1 cellular context compared by ENCODE assay signal in the genomic region with DNA sequence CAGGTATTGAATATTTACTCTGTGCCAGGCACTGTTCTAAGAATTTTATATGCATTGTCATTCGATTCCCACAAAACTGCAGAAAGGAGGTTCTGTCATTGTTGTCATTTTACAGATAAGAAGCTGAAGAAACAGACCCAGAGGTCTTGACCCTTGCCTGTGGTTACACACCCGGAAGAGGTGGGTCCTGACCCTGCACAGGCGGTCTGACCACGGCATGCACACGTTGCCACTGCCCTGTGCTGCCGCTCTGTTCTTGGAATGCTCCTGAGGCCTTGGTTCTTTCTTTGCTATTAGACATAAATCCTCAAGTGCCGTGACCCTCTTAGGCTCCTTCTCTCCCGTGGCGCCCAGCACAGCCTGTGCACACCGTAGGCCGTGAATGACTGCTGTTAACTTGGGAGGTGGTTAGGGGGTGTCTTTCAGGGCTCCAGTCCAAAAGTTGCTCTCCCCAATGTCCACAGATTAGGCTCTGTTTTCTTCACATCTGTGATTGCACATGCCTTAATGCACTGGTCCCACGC.
TF ChIP-seq lines count a peak whose summit lies in the region.

No MANE protein-coding gene starts in this region.

TF ChIP-seq in H1, 55 proteins besides CTCF, POLR2A, EP300 and RAD21 (continued from another document):
- TF ChIP-seq, protein P1, sequence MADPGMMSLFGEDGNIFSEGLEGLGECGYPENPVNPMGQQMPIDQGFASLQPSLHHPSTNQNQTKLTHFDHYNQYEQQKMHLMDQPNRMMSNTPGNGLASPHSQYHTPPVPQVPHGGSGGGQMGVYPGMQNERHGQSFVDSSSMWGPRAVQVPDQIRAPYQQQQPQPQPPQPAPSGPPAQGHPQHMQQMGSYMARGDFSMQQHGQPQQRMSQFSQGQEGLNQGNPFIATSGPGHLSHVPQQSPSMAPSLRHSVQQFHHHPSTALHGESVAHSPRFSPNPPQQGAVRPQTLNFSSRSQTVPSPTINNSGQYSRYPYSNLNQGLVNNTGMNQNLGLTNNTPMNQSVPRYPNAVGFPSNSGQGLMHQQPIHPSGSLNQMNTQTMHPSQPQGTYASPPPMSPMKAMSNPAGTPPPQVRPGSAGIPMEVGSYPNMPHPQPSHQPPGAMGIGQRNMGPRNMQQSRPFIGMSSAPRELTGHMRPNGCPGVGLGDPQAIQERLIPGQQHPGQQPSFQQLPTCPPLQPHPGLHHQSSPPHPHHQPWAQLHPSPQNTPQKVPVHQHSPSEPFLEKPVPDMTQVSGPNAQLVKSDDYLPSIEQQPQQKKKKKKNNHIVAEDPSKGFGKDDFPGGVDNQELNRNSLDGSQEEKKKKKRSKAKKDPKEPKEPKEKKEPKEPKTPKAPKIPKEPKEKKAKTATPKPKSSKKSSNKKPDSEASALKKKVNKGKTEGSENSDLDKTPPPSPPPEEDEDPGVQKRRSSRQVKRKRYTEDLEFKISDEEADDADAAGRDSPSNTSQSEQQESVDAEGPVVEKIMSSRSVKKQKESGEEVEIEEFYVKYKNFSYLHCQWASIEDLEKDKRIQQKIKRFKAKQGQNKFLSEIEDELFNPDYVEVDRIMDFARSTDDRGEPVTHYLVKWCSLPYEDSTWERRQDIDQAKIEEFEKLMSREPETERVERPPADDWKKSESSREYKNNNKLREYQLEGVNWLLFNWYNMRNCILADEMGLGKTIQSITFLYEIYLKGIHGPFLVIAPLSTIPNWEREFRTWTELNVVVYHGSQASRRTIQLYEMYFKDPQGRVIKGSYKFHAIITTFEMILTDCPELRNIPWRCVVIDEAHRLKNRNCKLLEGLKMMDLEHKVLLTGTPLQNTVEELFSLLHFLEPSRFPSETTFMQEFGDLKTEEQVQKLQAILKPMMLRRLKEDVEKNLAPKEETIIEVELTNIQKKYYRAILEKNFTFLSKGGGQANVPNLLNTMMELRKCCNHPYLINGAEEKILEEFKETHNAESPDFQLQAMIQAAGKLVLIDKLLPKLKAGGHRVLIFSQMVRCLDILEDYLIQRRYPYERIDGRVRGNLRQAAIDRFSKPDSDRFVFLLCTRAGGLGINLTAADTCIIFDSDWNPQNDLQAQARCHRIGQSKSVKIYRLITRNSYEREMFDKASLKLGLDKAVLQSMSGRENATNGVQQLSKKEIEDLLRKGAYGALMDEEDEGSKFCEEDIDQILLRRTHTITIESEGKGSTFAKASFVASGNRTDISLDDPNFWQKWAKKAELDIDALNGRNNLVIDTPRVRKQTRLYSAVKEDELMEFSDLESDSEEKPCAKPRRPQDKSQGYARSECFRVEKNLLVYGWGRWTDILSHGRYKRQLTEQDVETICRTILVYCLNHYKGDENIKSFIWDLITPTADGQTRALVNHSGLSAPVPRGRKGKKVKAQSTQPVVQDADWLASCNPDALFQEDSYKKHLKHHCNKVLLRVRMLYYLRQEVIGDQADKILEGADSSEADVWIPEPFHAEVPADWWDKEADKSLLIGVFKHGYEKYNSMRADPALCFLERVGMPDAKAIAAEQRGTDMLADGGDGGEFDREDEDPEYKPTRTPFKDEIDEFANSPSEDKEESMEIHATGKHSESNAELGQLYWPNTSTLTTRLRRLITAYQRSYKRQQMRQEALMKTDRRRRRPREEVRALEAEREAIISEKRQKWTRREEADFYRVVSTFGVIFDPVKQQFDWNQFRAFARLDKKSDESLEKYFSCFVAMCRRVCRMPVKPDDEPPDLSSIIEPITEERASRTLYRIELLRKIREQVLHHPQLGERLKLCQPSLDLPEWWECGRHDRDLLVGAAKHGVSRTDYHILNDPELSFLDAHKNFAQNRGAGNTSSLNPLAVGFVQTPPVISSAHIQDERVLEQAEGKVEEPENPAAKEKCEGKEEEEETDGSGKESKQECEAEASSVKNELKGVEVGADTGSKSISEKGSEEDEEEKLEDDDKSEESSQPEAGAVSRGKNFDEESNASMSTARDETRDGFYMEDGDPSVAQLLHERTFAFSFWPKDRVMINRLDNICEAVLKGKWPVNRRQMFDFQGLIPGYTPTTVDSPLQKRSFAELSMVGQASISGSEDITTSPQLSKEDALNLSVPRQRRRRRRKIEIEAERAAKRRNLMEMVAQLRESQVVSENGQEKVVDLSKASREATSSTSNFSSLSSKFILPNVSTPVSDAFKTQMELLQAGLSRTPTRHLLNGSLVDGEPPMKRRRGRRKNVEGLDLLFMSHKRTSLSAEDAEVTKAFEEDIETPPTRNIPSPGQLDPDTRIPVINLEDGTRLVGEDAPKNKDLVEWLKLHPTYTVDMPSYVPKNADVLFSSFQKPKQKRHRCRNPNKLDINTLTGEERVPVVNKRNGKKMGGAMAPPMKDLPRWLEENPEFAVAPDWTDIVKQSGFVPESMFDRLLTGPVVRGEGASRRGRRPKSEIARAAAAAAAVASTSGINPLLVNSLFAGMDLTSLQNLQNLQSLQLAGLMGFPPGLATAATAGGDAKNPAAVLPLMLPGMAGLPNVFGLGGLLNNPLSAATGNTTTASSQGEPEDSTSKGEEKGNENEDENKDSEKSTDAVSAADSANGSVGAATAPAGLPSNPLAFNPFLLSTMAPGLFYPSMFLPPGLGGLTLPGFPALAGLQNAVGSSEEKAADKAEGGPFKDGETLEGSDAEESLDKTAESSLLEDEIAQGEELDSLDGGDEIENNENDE (IDR thresholded peaks at IDR 0.05; ENCODE audit: insufficient replicate concordance, low read length), result no peak
- TF ChIP-seq TBP (IDR thresholded peaks at IDR 0.05; ENCODE audit: low read depth, low read length) (no peak), KDM4A (IDR thresholded peaks at IDR 0.05; ENCODE audit: low read depth, low read length, severe bottlenecking) (no peak), HDAC2 (IDR thresholded peaks at IDR 0.05; ENCODE audit: borderline replicate concordance in 1 of 2, low read depth in 2 of 2, low read length in 2 of 2) (no peak)
- TF ChIP-seq, protein P2, sequence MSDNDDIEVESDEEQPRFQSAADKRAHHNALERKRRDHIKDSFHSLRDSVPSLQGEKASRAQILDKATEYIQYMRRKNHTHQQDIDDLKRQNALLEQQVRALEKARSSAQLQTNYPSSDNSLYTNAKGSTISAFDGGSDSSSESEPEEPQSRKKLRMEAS (IDR thresholded peaks at IDR 0.05), result no peak
TF ChIP-seq in H1: peak in this region for 0.
